In genomic region chr6:119873107-119873506, GRCh38 we compare ENCODE assay signal across 28 cellular contexts.
"Had no signal": no experiment of that assay in that cellular context is flagged by ENCODE, and none has a peak within 500 bp of the region (broad histone marks: within the 10 kb centered on the region; RNA-seq: fewer than 3 reads in every experiment).

No MANE protein-coding gene starts in this region.

- H3K9me3 ChIP-seq: colonic mucosa, esophagus muscularis mucosa, esophagus squamous epithelium, gastrocnemius medialis, gastroesophageal sphincter, heart left ventricle, heart right ventricle had no signal

- ATAC-seq: effector memory CD8-positive, alpha-beta T cell; esophagus mucosa; foreskin keratinocyte; gastrocnemius medialis; gastroesophageal sphincter; heart left ventricle; heart right ventricle had no signal

- FAIRE-seq: colon, endometrium, endothelial cell of umbilical vein, frontal cortex had no signal

- H3K27me3 ChIP-seq: colonic mucosa, dorsolateral prefrontal cortex, esophagus muscularis mucosa, esophagus squamous epithelium, foreskin keratinocyte, gastrocnemius medialis, gastroesophageal sphincter, heart left ventricle, heart right ventricle had no signal

- H3K4me1 ChIP-seq: colonic mucosa, esophagus muscularis mucosa, esophagus squamous epithelium, foreskin keratinocyte, gastrocnemius medialis, gastroesophageal sphincter, heart left ventricle, heart right ventricle had no signal

- DNase-seq: colonic mucosa; cortex of kidney; dermis blood vessel endothelial cell; dorsolateral prefrontal cortex; effector CD4-positive, alpha-beta T cell; effector CD8-positive, alpha-beta T cell; effector memory CD4-positive, alpha-beta T cell; effector memory CD8-positive, alpha-beta T cell; endodermal cell; erythroblast; esophagus squamous epithelium; foreskin fibroblast; foreskin keratinocyte; foreskin melanocyte; gastrocnemius medialis; glutamatergic neuron; head of caudate nucleus; heart left ventricle; heart right ventricle had no signal

- H3K27ac ChIP-seq: colonic mucosa, coronary artery, dorsolateral prefrontal cortex, epithelial cell of prostate, esophagus muscularis mucosa, esophagus squamous epithelium, foreskin keratinocyte, gastrocnemius medialis, gastroesophageal sphincter, heart left ventricle, heart right ventricle had no signal

- H3K36me3 ChIP-seq: colonic mucosa, esophagus muscularis mucosa, esophagus squamous epithelium, gastrocnemius medialis, gastroesophageal sphincter, heart left ventricle, heart right ventricle had no signal

- H3K4me3 ChIP-seq: colonic mucosa, coronary artery, dorsolateral prefrontal cortex, esophagus muscularis mucosa, esophagus squamous epithelium, gastrocnemius medialis, gastroesophageal sphincter, heart left ventricle, heart right ventricle had no signal
